ENCODE assay signal across 8 cellular contexts in genomic region chr14:90758028-90758889, GRCh38. TPM values are rescaled to one million over a fixed set of nuclear protein-coding genes. Genes with fewer than 3 reads are reported as not detected.
DNase-seq lines count a peak whose midpoint lies in the region; ATAC-seq and TF ChIP-seq lines count a peak whose summit lies in the region.

No MANE protein-coding gene starts in this region.

- TF ChIP-seq CTCF in epithelial cell of esophagus (IDR thresholded peaks at IDR 0.05; ENCODE audit: insufficient read depth, low read depth, low read length, missing control alignments): peak; percentile 59

- peak; percentile 92 for ATAC-seq in GM21381 (IDR thresholded peaks at IDR 0.05; ENCODE audit: unreplicated experiment)

- peak overlapping the region; percentile 66 for H3K4me3 ChIP-seq in epithelial cell of esophagus (ENCODE audit: low read length)

- DNase-seq in D341Med (ENCODE audit: low spot score) (peak; percentile 100), HUDEP-2 (lab: John Stamatoyannopoulos, UW; ENCODE audit: unreplicated experiment in 76 of 76) (peak in 75 of 76 experiments; percentile 18 to 94 (median 83)), NOMO-1 treated with DMSO at 0.1 percent for 48 hours (lab: John Stamatoyannopoulos, UW; ENCODE audit: unreplicated experiment) (peak; percentile 81), epithelial cell of esophagus (ENCODE audit: low read depth) (peak; percentile 91), mucosa of gallbladder (ENCODE audit: low spot score) (peak; percentile 92)
- peak; percentile 99 for DNase-seq in activated CD8-positive, alpha-beta memory T cell treated with anti-CD3 and anti-CD28 coated beads, Interleukin-2, amount 50 U/mL, for 48 hours
- DNase-seq in stimulated activated CD8-positive, alpha-beta memory T cell treated with anti-CD3 and anti-CD28 coated beads, Interleukin-4, amount 100 ng/mL, for 24 hours (ENCODE audit: low read depth): peak; percentile 93

RNA-seq across cellular contexts. Expression of gene TTC7B, which starts 58.0 kb away (rescaled TPM):
- total RNA-seq in mucosa of gallbladder: 31.5 TPM

Comparison
In these comparisons a context has a peak if more than half of its experiments do, and no peak if none do; other contexts are left out.
1. Peak in every context shown above with its lines: DNase-seq, ATAC-seq and H3K4me3 ChIP-seq.